In the genomic region with DNA sequence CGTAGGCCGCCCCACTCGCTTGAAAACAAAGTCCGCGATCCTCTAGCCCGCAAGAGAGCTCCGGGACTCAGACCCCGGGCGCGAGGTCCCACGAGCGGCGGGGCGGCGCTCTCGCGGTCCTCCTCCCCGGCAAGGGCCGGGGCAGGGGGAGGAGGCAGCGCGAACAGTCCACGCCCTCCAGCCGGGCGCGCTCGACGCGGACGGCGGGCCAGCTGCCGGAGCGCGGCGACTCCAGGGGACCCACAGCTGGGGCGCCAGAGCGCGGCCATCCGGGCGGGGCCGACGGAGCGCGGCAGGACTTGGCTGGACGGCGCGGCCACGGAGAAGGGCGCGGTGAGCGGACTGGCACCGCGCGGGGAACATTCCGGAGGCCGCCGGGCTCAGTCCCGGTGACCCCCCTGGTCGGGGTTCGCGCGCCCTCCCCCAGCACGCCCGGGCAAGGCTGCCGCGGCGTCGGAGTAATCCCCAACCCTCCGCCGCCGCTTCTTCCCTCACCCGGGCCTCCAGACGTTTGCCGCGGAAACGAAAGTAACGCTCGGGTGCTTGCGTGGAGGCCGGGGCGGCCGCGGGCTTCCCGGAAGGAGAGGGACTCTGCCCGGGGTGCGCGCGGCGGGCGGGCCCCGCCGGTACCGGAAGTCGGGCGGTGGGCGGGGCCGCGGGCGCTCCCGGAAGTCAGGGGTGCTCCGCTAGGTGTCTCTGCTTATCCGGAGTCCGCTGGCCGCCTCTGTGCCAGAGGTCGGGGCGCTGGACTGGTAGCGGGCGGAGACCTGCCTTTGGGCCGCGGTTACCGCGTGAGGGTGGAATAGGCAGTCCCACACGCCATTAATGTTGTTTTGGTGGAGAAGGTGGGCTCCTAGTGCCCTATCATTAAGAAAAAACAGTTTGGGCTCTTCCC, we compare ENCODE assay signal across 1 cellular context.
TF ChIP-seq lines count a peak whose summit lies in the region.

A gene (plus strand): TSS at position 166 of the 895 bp plus-strand sequence. CDS start 8,330 bp downstream, outside the sequence.

TF ChIP-seq in K562, 482 proteins besides CTCF, POLR2A, EP300 and RAD21 (continued from another document and continues in another):
- TF ChIP-seq, protein P1, sequence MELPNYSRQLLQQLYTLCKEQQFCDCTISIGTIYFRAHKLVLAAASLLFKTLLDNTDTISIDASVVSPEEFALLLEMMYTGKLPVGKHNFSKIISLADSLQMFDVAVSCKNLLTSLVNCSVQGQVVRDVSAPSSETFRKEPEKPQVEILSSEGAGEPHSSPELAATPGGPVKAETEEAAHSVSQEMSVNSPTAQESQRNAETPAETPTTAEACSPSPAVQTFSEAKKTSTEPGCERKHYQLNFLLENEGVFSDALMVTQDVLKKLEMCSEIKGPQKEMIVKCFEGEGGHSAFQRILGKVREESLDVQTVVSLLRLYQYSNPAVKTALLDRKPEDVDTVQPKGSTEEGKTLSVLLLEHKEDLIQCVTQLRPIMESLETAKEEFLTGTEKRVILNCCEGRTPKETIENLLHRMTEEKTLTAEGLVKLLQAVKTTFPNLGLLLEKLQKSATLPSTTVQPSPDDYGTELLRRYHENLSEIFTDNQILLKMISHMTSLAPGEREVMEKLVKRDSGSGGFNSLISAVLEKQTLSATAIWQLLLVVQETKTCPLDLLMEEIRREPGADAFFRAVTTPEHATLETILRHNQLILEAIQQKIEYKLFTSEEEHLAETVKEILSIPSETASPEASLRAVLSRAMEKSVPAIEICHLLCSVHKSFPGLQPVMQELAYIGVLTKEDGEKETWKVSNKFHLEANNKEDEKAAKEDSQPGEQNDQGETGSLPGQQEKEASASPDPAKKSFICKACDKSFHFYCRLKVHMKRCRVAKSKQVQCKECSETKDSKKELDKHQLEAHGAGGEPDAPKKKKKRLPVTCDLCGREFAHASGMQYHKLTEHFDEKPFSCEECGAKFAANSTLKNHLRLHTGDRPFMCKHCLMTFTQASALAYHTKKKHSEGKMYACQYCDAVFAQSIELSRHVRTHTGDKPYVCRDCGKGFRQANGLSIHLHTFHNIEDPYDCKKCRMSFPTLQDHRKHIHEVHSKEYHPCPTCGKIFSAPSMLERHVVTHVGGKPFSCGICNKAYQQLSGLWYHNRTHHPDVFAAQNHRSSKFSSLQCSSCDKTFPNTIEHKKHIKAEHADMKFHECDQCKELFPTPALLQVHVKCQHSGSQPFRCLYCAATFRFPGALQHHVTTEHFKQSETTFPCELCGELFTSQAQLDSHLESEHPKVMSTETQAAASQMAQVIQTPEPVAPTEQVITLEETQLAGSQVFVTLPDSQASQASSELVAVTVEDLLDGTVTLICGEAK (IDR thresholded peaks at IDR 0.05) = peak; percentile 96
- TF ChIP-seq, protein P1 (CRISPR knock-in tag; IDR thresholded peaks at IDR 0.05) = no peak
- TF ChIP-seq TGIF2 (CRISPR knock-in tag; IDR thresholded peaks at IDR 0.05) (peak; percentile 96), ZC3H11A (IDR thresholded peaks at IDR 0.05; ENCODE audit: low read depth, low read length) (no peak), MYBL2 (IDR thresholded peaks at IDR 0.05; ENCODE audit: low read depth) (no peak), MYBL2 (CRISPR knock-in tag; IDR thresholded peaks at IDR 0.05; ENCODE audit: borderline replicate concordance) (no peak), BCOR (IDR thresholded peaks at IDR 0.05) (peak; percentile 53; the same call in 1 of the 2 replicates), JUN (IDR thresholded peaks at IDR 0.05; ENCODE audit: borderline replicate concordance, low read depth, low read length) (peak; percentile 10; the same call in 1 of the 2 replicates), JUN (CRISPR knock-in tag; IDR thresholded peaks at IDR 0.05; ENCODE audit: borderline replicate concordance) (peak; percentile 30; the same call in 1 of the 2 replicates), TAF9B (IDR thresholded peaks at IDR 0.05; ENCODE audit: partially characterized antibody) (peak; percentile 66), TBP (optimal IDR thresholded peaks at IDR 0.05; ENCODE audit: low read depth, low read length) (peak; percentile 83), ESRRB (CRISPR knock-in tag; IDR thresholded peaks at IDR 0.05; ENCODE audit: borderline replicate concordance) (no peak), CREB1 (IDR thresholded peaks at IDR 0.05) (0 out of 2 replicates have a peak, but pooled peaks have one; percentile 15), CREB1 (CRISPR knock-in tag; IDR thresholded peaks at IDR 0.05) (peak; percentile 68), SRSF9 (IDR thresholded peaks at IDR 0.05; ENCODE audit: borderline replicate concordance, low read depth, low read length) (no peak), ADNP (tag; IDR thresholded peaks at IDR 0.05) (no peak), ZFP30 (CRISPR knock-in tag; IDR thresholded peaks at IDR 0.05; ENCODE audit: borderline replicate concordance) (no peak), PTTG1 (tag; IDR thresholded peaks at IDR 0.05; ENCODE audit: low read depth) (no peak)
- TF ChIP-seq, protein P2, sequence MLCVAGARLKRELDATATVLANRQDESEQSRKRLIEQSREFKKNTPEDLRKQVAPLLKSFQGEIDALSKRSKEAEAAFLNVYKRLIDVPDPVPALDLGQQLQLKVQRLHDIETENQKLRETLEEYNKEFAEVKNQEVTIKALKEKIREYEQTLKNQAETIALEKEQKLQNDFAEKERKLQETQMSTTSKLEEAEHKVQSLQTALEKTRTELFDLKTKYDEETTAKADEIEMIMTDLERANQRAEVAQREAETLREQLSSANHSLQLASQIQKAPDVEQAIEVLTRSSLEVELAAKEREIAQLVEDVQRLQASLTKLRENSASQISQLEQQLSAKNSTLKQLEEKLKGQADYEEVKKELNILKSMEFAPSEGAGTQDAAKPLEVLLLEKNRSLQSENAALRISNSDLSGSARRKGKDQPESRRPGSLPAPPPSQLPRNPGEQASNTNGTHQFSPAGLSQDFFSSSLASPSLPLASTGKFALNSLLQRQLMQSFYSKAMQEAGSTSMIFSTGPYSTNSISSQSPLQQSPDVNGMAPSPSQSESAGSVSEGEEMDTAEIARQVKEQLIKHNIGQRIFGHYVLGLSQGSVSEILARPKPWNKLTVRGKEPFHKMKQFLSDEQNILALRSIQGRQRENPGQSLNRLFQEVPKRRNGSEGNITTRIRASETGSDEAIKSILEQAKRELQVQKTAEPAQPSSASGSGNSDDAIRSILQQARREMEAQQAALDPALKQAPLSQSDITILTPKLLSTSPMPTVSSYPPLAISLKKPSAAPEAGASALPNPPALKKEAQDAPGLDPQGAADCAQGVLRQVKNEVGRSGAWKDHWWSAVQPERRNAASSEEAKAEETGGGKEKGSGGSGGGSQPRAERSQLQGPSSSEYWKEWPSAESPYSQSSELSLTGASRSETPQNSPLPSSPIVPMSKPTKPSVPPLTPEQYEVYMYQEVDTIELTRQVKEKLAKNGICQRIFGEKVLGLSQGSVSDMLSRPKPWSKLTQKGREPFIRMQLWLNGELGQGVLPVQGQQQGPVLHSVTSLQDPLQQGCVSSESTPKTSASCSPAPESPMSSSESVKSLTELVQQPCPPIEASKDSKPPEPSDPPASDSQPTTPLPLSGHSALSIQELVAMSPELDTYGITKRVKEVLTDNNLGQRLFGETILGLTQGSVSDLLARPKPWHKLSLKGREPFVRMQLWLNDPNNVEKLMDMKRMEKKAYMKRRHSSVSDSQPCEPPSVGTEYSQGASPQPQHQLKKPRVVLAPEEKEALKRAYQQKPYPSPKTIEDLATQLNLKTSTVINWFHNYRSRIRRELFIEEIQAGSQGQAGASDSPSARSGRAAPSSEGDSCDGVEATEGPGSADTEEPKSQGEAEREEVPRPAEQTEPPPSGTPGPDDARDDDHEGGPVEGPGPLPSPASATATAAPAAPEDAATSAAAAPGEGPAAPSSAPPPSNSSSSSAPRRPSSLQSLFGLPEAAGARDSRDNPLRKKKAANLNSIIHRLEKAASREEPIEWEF (CRISPR knock-in tag; IDR thresholded peaks at IDR 0.05) = no peak
- TF ChIP-seq, protein P3, sequence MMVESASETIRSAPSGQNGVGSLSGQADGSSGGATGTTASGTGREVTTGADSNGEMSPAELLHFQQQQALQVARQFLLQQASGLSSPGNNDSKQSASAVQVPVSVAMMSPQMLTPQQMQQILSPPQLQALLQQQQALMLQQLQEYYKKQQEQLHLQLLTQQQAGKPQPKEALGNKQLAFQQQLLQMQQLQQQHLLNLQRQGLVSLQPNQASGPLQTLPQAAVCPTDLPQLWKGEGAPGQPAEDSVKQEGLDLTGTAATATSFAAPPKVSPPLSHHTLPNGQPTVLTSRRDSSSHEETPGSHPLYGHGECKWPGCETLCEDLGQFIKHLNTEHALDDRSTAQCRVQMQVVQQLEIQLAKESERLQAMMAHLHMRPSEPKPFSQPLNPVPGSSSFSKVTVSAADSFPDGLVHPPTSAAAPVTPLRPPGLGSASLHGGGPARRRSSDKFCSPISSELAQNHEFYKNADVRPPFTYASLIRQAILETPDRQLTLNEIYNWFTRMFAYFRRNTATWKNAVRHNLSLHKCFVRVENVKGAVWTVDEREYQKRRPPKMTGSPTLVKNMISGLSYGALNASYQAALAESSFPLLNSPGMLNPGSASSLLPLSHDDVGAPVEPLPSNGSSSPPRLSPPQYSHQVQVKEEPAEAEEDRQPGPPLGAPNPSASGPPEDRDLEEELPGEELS (CRISPR knock-in tag; IDR thresholded peaks at IDR 0.05; ENCODE audit: borderline replicate concordance) = peak; percentile 21; the same call in 1 of the 2 replicates
- TF ChIP-seq, protein P4, sequence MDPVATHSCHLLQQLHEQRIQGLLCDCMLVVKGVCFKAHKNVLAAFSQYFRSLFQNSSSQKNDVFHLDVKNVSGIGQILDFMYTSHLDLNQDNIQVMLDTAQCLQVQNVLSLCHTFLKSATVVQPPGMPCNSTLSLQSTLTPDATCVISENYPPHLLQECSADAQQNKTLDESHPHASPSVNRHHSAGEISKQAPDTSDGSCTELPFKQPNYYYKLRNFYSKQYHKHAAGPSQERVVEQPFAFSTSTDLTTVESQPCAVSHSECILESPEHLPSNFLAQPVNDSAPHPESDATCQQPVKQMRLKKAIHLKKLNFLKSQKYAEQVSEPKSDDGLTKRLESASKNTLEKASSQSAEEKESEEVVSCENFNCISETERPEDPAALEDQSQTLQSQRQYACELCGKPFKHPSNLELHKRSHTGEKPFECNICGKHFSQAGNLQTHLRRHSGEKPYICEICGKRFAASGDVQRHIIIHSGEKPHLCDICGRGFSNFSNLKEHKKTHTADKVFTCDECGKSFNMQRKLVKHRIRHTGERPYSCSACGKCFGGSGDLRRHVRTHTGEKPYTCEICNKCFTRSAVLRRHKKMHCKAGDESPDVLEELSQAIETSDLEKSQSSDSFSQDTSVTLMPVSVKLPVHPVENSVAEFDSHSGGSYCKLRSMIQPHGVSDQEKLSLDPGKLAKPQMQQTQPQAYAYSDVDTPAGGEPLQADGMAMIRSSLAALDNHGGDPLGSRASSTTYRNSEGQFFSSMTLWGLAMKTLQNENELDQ (CRISPR knock-in tag; IDR thresholded peaks at IDR 0.05; ENCODE audit: borderline replicate concordance) = no peak
- TF ChIP-seq, protein P5, sequence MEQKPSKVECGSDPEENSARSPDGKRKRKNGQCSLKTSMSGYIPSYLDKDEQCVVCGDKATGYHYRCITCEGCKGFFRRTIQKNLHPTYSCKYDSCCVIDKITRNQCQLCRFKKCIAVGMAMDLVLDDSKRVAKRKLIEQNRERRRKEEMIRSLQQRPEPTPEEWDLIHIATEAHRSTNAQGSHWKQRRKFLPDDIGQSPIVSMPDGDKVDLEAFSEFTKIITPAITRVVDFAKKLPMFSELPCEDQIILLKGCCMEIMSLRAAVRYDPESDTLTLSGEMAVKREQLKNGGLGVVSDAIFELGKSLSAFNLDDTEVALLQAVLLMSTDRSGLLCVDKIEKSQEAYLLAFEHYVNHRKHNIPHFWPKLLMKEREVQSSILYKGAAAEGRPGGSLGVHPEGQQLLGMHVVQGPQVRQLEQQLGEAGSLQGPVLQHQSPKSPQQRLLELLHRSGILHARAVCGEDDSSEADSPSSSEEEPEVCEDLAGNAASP (IDR thresholded peaks at IDR 0.05) = no peak
- TF ChIP-seq, protein P6, sequence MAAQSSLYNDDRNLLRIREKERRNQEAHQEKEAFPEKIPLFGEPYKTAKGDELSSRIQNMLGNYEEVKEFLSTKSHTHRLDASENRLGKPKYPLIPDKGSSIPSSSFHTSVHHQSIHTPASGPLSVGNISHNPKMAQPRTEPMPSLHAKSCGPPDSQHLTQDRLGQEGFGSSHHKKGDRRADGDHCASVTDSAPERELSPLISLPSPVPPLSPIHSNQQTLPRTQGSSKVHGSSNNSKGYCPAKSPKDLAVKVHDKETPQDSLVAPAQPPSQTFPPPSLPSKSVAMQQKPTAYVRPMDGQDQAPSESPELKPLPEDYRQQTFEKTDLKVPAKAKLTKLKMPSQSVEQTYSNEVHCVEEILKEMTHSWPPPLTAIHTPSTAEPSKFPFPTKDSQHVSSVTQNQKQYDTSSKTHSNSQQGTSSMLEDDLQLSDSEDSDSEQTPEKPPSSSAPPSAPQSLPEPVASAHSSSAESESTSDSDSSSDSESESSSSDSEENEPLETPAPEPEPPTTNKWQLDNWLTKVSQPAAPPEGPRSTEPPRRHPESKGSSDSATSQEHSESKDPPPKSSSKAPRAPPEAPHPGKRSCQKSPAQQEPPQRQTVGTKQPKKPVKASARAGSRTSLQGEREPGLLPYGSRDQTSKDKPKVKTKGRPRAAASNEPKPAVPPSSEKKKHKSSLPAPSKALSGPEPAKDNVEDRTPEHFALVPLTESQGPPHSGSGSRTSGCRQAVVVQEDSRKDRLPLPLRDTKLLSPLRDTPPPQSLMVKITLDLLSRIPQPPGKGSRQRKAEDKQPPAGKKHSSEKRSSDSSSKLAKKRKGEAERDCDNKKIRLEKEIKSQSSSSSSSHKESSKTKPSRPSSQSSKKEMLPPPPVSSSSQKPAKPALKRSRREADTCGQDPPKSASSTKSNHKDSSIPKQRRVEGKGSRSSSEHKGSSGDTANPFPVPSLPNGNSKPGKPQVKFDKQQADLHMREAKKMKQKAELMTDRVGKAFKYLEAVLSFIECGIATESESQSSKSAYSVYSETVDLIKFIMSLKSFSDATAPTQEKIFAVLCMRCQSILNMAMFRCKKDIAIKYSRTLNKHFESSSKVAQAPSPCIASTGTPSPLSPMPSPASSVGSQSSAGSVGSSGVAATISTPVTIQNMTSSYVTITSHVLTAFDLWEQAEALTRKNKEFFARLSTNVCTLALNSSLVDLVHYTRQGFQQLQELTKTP (IDR thresholded peaks at IDR 0.05; ENCODE audit: low read depth in 1 of 2, partially characterized antibody in 2 of 2) = peak in 1 of 2 experiments; percentile 67
